In the genomic region with DNA sequence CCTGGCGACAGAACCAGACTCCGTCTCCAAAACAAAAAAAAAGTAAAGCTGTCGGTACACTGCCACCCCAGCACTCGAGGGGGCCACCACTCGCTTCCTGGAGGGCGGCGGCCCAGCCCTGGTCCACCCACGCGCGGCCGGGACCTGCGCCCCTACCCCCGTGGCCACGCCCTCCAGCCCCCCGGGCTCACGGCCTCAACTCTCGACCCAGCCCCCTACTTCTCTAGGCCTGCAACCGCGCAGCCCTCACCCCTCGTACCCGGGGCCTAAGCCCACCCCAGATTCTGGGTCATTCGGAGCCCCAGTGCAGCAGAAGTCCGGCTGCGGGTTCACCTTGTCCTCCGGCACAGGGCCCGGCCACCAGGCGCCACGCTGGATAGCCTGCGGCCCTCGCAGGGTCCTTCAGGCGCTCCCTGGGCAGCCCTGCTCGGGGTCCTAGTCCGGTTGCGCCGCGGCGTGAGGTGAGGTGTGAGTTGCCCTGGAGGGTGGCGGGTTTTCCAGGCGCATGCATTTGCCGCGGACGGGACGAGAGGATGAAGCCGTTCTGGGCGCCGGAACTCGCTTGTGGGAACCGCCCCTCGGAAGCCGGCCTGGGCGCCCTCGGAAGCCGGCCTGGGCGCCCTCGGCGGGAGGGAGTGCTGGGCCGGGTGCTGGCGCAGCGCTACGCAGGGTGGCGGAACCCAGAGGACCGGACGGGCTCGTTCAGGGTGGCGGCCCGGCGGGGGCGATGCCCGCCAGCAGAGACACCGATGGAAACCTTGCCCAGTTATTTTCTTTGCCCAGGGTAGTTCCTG, we compare ENCODE assay signal across 1 cellular context.
TF ChIP-seq lines count a peak whose summit lies in the region.

A gene (minus strand): TSS at position 348 of the 794 bp plus-strand sequence.

TF ChIP-seq in GM12878, 131 proteins besides CTCF, POLR2A, EP300 and RAD21 (continued from another document and continues in another):
- TF ChIP-seq, protein P1, sequence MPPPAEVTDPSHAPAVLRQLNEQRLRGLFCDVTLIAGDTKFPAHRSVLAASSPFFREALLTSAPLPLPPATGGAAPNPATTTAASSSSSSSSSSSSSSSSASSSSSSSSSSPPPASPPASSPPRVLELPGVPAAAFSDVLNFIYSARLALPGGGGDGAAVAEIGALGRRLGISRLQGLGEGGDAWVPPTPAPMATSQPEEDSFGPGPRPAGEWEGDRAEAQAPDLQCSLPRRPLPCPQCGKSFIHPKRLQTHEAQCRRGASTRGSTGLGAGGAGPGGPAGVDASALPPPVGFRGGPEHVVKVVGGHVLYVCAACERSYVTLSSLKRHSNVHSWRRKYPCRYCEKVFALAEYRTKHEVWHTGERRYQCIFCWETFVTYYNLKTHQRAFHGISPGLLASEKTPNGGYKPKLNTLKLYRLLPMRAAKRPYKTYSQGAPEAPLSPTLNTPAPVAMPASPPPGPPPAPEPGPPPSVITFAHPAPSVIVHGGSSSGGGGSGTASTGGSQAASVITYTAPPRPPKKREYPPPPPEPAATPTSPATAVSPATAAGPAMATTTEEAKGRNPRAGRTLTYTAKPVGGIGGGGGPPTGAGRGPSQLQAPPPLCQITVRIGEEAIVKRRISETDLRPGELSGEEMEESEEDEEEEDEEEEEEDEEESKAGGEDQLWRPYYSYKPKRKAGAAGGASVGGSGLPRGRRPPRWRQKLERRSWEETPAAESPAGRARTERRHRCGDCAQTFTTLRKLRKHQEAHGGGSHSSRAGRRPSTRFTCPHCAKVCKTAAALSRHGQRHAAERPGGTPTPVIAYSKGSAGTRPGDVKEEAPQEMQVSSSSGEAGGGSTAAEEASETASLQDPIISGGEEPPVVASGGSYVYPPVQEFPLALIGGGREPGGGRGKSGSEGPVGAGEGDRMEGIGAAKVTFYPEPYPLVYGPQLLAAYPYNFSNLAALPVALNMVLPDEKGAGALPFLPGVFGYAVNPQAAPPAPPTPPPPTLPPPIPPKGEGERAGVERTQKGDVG (CRISPR knock-in tag; IDR thresholded peaks at IDR 0.05), result no peak
- TF ChIP-seq, protein P2, sequence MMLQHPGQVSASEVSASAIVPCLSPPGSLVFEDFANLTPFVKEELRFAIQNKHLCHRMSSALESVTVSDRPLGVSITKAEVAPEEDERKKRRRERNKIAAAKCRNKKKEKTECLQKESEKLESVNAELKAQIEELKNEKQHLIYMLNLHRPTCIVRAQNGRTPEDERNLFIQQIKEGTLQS (IDR thresholded peaks at IDR 0.05; ENCODE audit: borderline replicate concordance, extremely low read depth, low read depth, low read length), result no peak
- TF ChIP-seq ATF7 (IDR thresholded peaks at IDR 0.05; ENCODE audit: low read depth) (no peak), NBN (IDR thresholded peaks at IDR 0.05) (no peak), BRCA1 (IDR thresholded peaks at IDR 0.05; ENCODE audit: low read depth, low read length) (no peak), POLR2AphosphoS5 (IDR thresholded peaks at IDR 0.05; ENCODE audit: low read length) (peak; percentile 66), HDAC6 (IDR thresholded peaks at IDR 0.05; ENCODE audit: unreplicated experiment) (peak; percentile 79), PML (IDR thresholded peaks at IDR 0.05; ENCODE audit: low read length) (peak; percentile 75), MEF2A (IDR thresholded peaks at IDR 0.05; ENCODE audit: insufficient read depth, low read depth, low read length) (0 out of 2 replicates have a peak, but pooled peaks have one; percentile 23), TCF7 (IDR thresholded peaks at IDR 0.05; ENCODE audit: borderline replicate concordance) (no peak), NR2C1 (IDR thresholded peaks at IDR 0.05) (peak; percentile 58), YBX1 (IDR thresholded peaks at IDR 0.05) (no peak), SP1 (IDR thresholded peaks at IDR 0.05; ENCODE audit: low read depth, low read length) (peak; percentile 19), ZBED1 (IDR thresholded peaks at IDR 0.05; ENCODE audit: borderline replicate concordance) (no peak; the same call in 1 of the 2 replicates), MXI1 (IDR thresholded peaks at IDR 0.05; ENCODE audit: low read depth, low read length) (peak; percentile 88), LARP7 (IDR thresholded peaks at IDR 0.05) (peak; percentile 71), HCFC1 (IDR thresholded peaks at IDR 0.05; ENCODE audit: low read length) (peak; percentile 73), EED (IDR thresholded peaks at IDR 0.05; ENCODE audit: low read depth) (peak; percentile 63; the same call in 1 of the 2 replicates), FOS (IDR thresholded peaks at IDR 0.05; ENCODE audit: borderline replicate concordance, extremely low read depth, insufficient read length) (no peak), NFXL1 (IDR thresholded peaks at IDR 0.05; ENCODE audit: borderline replicate concordance) (no peak), SIN3A (IDR thresholded peaks at IDR 0.05; ENCODE audit: low read depth, low read length) (no peak; the same call in 1 of the 2 replicates)
- TF ChIP-seq, protein P3, sequence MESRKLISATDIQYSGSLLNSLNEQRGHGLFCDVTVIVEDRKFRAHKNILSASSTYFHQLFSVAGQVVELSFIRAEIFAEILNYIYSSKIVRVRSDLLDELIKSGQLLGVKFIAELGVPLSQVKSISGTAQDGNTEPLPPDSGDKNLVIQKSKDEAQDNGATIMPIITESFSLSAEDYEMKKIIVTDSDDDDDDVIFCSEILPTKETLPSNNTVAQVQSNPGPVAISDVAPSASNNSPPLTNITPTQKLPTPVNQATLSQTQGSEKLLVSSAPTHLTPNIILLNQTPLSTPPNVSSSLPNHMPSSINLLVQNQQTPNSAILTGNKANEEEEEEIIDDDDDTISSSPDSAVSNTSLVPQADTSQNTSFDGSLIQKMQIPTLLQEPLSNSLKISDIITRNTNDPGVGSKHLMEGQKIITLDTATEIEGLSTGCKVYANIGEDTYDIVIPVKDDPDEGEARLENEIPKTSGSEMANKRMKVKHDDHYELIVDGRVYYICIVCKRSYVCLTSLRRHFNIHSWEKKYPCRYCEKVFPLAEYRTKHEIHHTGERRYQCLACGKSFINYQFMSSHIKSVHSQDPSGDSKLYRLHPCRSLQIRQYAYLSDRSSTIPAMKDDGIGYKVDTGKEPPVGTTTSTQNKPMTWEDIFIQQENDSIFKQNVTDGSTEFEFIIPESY (IDR thresholded peaks at IDR 0.05), result peak; percentile 88
- TF ChIP-seq, protein P4, sequence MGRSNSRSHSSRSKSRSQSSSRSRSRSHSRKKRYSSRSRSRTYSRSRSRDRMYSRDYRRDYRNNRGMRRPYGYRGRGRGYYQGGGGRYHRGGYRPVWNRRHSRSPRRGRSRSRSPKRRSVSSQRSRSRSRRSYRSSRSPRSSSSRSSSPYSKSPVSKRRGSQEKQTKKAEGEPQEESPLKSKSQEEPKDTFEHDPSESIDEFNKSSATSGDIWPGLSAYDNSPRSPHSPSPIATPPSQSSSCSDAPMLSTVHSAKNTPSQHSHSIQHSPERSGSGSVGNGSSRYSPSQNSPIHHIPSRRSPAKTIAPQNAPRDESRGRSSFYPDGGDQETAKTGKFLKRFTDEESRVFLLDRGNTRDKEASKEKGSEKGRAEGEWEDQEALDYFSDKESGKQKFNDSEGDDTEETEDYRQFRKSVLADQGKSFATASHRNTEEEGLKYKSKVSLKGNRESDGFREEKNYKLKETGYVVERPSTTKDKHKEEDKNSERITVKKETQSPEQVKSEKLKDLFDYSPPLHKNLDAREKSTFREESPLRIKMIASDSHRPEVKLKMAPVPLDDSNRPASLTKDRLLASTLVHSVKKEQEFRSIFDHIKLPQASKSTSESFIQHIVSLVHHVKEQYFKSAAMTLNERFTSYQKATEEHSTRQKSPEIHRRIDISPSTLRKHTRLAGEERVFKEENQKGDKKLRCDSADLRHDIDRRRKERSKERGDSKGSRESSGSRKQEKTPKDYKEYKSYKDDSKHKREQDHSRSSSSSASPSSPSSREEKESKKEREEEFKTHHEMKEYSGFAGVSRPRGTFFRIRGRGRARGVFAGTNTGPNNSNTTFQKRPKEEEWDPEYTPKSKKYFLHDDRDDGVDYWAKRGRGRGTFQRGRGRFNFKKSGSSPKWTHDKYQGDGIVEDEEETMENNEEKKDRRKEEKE (IDR thresholded peaks at IDR 0.05), result no peak
- TF ChIP-seq, protein P5, sequence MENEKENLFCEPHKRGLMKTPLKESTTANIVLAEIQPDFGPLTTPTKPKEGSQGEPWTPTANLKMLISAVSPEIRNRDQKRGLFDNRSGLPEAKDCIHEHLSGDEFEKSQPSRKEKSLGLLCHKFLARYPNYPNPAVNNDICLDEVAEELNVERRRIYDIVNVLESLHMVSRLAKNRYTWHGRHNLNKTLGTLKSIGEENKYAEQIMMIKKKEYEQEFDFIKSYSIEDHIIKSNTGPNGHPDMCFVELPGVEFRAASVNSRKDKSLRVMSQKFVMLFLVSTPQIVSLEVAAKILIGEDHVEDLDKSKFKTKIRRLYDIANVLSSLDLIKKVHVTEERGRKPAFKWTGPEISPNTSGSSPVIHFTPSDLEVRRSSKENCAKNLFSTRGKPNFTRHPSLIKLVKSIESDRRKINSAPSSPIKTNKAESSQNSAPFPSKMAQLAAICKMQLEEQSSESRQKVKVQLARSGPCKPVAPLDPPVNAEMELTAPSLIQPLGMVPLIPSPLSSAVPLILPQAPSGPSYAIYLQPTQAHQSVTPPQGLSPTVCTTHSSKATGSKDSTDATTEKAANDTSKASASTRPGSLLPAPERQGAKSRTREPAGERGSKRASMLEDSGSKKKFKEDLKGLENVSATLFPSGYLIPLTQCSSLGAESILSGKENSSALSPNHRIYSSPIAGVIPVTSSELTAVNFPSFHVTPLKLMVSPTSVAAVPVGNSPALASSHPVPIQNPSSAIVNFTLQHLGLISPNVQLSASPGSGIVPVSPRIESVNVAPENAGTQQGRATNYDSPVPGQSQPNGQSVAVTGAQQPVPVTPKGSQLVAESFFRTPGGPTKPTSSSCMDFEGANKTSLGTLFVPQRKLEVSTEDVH (IDR thresholded peaks at IDR 0.05; ENCODE audit: low read depth, partially characterized antibody), result no peak
- TF ChIP-seq, protein P6, sequence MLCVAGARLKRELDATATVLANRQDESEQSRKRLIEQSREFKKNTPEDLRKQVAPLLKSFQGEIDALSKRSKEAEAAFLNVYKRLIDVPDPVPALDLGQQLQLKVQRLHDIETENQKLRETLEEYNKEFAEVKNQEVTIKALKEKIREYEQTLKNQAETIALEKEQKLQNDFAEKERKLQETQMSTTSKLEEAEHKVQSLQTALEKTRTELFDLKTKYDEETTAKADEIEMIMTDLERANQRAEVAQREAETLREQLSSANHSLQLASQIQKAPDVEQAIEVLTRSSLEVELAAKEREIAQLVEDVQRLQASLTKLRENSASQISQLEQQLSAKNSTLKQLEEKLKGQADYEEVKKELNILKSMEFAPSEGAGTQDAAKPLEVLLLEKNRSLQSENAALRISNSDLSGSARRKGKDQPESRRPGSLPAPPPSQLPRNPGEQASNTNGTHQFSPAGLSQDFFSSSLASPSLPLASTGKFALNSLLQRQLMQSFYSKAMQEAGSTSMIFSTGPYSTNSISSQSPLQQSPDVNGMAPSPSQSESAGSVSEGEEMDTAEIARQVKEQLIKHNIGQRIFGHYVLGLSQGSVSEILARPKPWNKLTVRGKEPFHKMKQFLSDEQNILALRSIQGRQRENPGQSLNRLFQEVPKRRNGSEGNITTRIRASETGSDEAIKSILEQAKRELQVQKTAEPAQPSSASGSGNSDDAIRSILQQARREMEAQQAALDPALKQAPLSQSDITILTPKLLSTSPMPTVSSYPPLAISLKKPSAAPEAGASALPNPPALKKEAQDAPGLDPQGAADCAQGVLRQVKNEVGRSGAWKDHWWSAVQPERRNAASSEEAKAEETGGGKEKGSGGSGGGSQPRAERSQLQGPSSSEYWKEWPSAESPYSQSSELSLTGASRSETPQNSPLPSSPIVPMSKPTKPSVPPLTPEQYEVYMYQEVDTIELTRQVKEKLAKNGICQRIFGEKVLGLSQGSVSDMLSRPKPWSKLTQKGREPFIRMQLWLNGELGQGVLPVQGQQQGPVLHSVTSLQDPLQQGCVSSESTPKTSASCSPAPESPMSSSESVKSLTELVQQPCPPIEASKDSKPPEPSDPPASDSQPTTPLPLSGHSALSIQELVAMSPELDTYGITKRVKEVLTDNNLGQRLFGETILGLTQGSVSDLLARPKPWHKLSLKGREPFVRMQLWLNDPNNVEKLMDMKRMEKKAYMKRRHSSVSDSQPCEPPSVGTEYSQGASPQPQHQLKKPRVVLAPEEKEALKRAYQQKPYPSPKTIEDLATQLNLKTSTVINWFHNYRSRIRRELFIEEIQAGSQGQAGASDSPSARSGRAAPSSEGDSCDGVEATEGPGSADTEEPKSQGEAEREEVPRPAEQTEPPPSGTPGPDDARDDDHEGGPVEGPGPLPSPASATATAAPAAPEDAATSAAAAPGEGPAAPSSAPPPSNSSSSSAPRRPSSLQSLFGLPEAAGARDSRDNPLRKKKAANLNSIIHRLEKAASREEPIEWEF (IDR thresholded peaks at IDR 0.05; ENCODE audit: insufficient replicate concordance, low read depth, low read length), result no peak
- TF ChIP-seq, protein P7, sequence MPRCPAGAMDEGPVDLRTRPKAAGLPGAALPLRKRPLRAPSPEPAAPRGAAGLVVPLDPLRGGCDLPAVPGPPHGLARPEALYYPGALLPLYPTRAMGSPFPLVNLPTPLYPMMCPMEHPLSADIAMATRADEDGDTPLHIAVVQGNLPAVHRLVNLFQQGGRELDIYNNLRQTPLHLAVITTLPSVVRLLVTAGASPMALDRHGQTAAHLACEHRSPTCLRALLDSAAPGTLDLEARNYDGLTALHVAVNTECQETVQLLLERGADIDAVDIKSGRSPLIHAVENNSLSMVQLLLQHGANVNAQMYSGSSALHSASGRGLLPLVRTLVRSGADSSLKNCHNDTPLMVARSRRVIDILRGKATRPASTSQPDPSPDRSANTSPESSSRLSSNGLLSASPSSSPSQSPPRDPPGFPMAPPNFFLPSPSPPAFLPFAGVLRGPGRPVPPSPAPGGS (IDR thresholded peaks at IDR 0.05; ENCODE audit: borderline replicate concordance, insufficient read depth, low read depth, low read length, poor library complexity, severe bottlenecking), result no peak
- TF ChIP-seq, protein P8, sequence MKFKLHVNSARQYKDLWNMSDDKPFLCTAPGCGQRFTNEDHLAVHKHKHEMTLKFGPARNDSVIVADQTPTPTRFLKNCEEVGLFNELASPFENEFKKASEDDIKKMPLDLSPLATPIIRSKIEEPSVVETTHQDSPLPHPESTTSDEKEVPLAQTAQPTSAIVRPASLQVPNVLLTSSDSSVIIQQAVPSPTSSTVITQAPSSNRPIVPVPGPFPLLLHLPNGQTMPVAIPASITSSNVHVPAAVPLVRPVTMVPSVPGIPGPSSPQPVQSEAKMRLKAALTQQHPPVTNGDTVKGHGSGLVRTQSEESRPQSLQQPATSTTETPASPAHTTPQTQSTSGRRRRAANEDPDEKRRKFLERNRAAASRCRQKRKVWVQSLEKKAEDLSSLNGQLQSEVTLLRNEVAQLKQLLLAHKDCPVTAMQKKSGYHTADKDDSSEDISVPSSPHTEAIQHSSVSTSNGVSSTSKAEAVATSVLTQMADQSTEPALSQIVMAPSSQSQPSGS (IDR thresholded peaks at IDR 0.05; ENCODE audit: low read length), result no peak
- TF ChIP-seq, protein P9, sequence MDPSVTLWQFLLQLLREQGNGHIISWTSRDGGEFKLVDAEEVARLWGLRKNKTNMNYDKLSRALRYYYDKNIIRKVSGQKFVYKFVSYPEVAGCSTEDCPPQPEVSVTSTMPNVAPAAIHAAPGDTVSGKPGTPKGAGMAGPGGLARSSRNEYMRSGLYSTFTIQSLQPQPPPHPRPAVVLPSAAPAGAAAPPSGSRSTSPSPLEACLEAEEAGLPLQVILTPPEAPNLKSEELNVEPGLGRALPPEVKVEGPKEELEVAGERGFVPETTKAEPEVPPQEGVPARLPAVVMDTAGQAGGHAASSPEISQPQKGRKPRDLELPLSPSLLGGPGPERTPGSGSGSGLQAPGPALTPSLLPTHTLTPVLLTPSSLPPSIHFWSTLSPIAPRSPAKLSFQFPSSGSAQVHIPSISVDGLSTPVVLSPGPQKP (IDR thresholded peaks at IDR 0.05; ENCODE audit: low read depth, low read length), result peak; percentile 69
